ENCODE assay signal across 8 cellular contexts in genomic region chr1:121184290-121185127, GRCh38. TPM values are rescaled to one million over a fixed set of nuclear protein-coding genes. Genes with fewer than 3 reads are reported as not detected.
DNase-seq lines count a peak whose midpoint lies in the region; ATAC-seq and TF ChIP-seq lines count a peak whose summit lies in the region.
"Not testable (repeated sequence)": the region's sequence is repeated elsewhere in the genome, so short reads cannot be mapped to it uniquely, and the experiment has no call there.

Gene FAM72B (minus strand): TSS chr1:121184340. CDS start chr1:121183489, 851 bp downstream.
Gene SRGAP2C (plus strand): TSS chr1:121184975. CDS start chr1:121187447, 2,472 bp downstream.

- POLR2A ChIA-PET in Panc1 (lab: Charles Lee) = not testable (repeated sequence)

- not testable (repeated sequence) for TF ChIP-seq CTCF in Panc1 (IDR thresholded peaks at IDR 0.05)

- BruUV-seq in Panc1 (replicated peaks; lab: Mats Ljungman, UMichigan) = not testable (repeated sequence)

- H3K36me3 ChIP-seq in KOPT-K1 (ENCODE audit: insufficient read depth, low read length); Panc1 (ENCODE audit: control insufficient read depth, insufficient read depth, low read length): not testable (repeated sequence)

- not testable (repeated sequence) for H3K27me3 ChIP-seq in Panc1 (ENCODE audit: control insufficient read depth, insufficient read depth, low read length)

- peak within 1 kb of the TSS; percentile 45 to 58 for H3K4me3 ChIP-seq in Panc1 (ENCODE audit: low read depth in 2 of 2, low read length in 2 of 2)

- H3K27ac ChIP-seq in KOPT-K1 (ENCODE audit: low read depth, low read length, poor library complexity, severe bottlenecking) (peak within 1 kb of the TSS; percentile 62), Panc1 (ENCODE audit: low read length) (peak within 1 kb of the TSS; percentile 59)

- H3K4me1 ChIP-seq in Panc1 (ENCODE audit: control insufficient read depth, insufficient read depth, low read length) = not testable (repeated sequence)

- DNase-seq in DMS153 treated with DMSO at 0.1 percent for 48 hours (lab: John Stamatoyannopoulos, UW; ENCODE audit: unreplicated experiment) = peak; percentile 83
- not testable (repeated sequence) for DNase-seq in Panc1 (ENCODE audit: low read depth, low spot score)
- DNase-seq in activated T-cell treated with anti-CD3 and anti-CD28 coated beads, Interleukin-2, amount 50 U/mL, for 1 hour = peak; percentile 90
- DNase-seq in myocyte (ENCODE audit: low read depth) = peak; percentile 99
- DNase-seq in stimulated activated CD8-positive, alpha-beta memory T cell treated with anti-CD3 and anti-CD28 coated beads, Interleukin-7, amount 100 ng/mL, for 24 hours (ENCODE audit: low read depth) = peak; percentile 69

- in situ Hi-C loops in Panc1 (cut with HindIII; ENCODE audit: low pct_unique_long_range_greater_than_20kb, low sequenced_read_pairs) = not testable (repeated sequence)

- ATAC-seq in GM21825 (IDR thresholded peaks at IDR 0.05; ENCODE audit: unreplicated experiment) (peak; percentile 85), Panc1 (peak; percentile 91), esophagus mucosa (peak; percentile 93)

- CTCF ChIA-PET in Panc1 (lab: Charles Lee) = not testable (repeated sequence)

- not testable (repeated sequence) for H3K9me3 ChIP-seq in KOPT-K1 (ENCODE audit: insufficient read depth, low read length, poor library complexity, severe bottlenecking); Panc1 (ENCODE audit: control insufficient read depth, insufficient read depth, low read depth, low read length)

- intact Hi-C loops in Panc1 (cut with micrococcal nuclease; ENCODE audit: unreplicated experiment) = not testable (repeated sequence)

RNA-seq across cellular contexts. Expression of gene FAM72B, which starts in this region (rescaled TPM):
- total RNA-seq in Panc1 (2021; ENCODE audit: unreplicated experiment) (24.9 TPM), esophagus mucosa (2.1 TPM), myocyte (0.21 and 0.26 TPM in 2 replicates)
- polyA plus RNA-seq in Panc1 (2012; ENCODE audit: insufficient read length) = 21.9 TPM
- 0.38 TPM for polyA plus RNA-seq in myocyte (2012)

RNA-seq across cellular contexts. Expression of gene SRGAP2C, which starts in this region (rescaled TPM):
- total RNA-seq in Panc1 (2021; ENCODE audit: unreplicated experiment) = 50.5 TPM
- 20.2 TPM for polyA plus RNA-seq in Panc1 (2012; ENCODE audit: insufficient read length)
- total RNA-seq in esophagus mucosa = 15.9 TPM
- total RNA-seq in myocyte = 10.5 and 13.9 TPM in 2 replicates
- 6.7 TPM for polyA plus RNA-seq in myocyte (2012)
